Comparison of ENCODE assay signal across 13 cellular contexts in the genomic region with DNA sequence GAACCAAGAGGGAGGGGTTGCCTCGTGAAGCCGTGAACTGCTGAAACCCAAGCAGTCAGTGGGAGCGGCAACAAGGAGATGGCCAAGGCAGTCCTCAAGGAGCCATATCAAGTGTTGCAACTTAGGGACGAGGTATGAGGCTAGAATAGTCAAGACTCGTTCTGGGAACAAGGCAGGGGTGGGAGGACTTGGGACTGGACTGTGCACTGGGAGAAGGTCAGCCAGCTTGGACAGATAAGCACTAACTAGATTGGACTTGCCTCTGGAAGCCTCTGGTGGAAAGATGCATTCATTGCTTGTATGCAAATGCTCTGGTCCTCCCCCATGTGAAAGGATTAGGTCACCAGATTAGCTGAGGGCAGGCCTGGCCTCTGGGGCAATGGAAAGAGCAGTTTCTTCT.
DNase-seq lines count a peak whose midpoint lies in the region; FAIRE-seq and TF ChIP-seq lines count a peak whose summit lies in the region.
"Had no signal": no experiment of that assay in that cellular context is flagged by ENCODE, and none has a peak within 500 bp of the region (broad histone marks: within the 10 kb centered on the region; RNA-seq: fewer than 3 reads in every experiment).

No MANE protein-coding gene starts in this region.

- no peak for TF ChIP-seq EP300 in H1 (IDR thresholded peaks at IDR 0.05; ENCODE audit: borderline replicate concordance in 1 of 2, low read depth in 2 of 2, low read length in 2 of 2)

- H3K18ac ChIP-seq in H1 (ENCODE audit: extremely low read depth, low read length) = no peak overlapping the region

- no peaks in the 10 kb centered on the region for H4K20me1 ChIP-seq in H1 (replicated peaks in 1 of 2; ENCODE audit: control insufficient read depth in 1 of 2, insufficient read depth in 2 of 2, low read length in 2 of 2)

- H2BK12ac ChIP-seq in H1 (ENCODE audit: low read depth, low read length) = no peak overlapping the region; the same call in 1 of the 2 replicates

- no peak overlapping the region for H3K14ac ChIP-seq in H1 (ENCODE audit: insufficient read length)

- POLR2A ChIA-PET in H1 (lab: Charles Lee; ENCODE audit: partially characterized antibody) = interaction anchor here (1.2 kb wide), 1 partner anchor 14 kb away, joined by 3 read pairs; no protein-coding TSS in a partner anchor
- POLR2A ChIA-PET in activated CD4-positive, alpha-beta memory T cell treated with anti-CD3 and anti-CD28 coated beads for 36 hours (lab: Charles Lee) = no interaction called here

- H3K79me1 ChIP-seq in H1 (ENCODE audit: low read depth, low read length) = no peaks in the 10 kb centered on the region

- no peak overlapping the region for H3K9ac ChIP-seq in NT2/D1 (ENCODE audit: insufficient read length, low read depth)
- H3K9ac ChIP-seq in H1 (replicated peaks in 1 of 4; ENCODE audit: extremely low read depth in 1 of 4, low read depth in 3 of 4, low read length in 3 of 4) = no peak overlapping the region

- no peak overlapping the region for H3K4me3 Mint-ChIP-seq in activated CD4-positive, alpha-beta memory T cell treated with anti-CD3 and anti-CD28 coated beads for 36 hours
- H3K4me3 Mint-ChIP-seq: activated naive CD8-positive, alpha-beta T cell treated with anti-CD3 and anti-CD28 coated beads, Interleukin-2, amount 50 U/mL, for 24 hours; CD4-positive, alpha-beta T cell had no signal

- H3K4me1 ChIP-seq in NT2/D1 (ENCODE audit: insufficient read depth, insufficient read length) (peaks cover 14% of the 10 kb centered on the region), H1 (replicated peaks in 1 of 4; ENCODE audit: control insufficient read depth in 3 of 4, insufficient read depth in 4 of 4, low read length in 3 of 4) (peaks cover 1 to 10% (median 4%) of the 10 kb centered on the region in 4 experiments; a peak in 5 of 7 replicates)

- H4K8ac ChIP-seq in H1 (ENCODE audit: extremely low read depth, insufficient read depth, low read length) = no peak overlapping the region

- no peaks in the 10 kb centered on the region for H3K9me3 ChIP-seq in NT2/D1 (ENCODE audit: insufficient read depth, low read length)
- H3K9me3 ChIP-seq in H1 (ENCODE audit: insufficient read depth in 2 of 2, low read depth in 1 of 2, low read length in 1 of 2) = no peaks in the 10 kb centered on the region

- H4K5ac ChIP-seq in H1 (ENCODE audit: insufficient read length, low read depth, low read length) = no peak overlapping the region

- no peaks in the 10 kb centered on the region for H3K27me3 Mint-ChIP-seq in activated CD4-positive, alpha-beta memory T cell treated with anti-CD3 and anti-CD28 coated beads for 36 hours
- H3K27me3 Mint-ChIP-seq: activated naive CD8-positive, alpha-beta T cell treated with anti-CD3 and anti-CD28 coated beads, Interleukin-2, amount 50 U/mL, for 24 hours had no signal

- no peaks in the 10 kb centered on the region for H3K27me3 ChIP-seq in NT2/D1 (ENCODE audit: insufficient read depth, insufficient read length)
- no peaks in the 10 kb centered on the region for H3K27me3 ChIP-seq in H1 (replicated peaks in 1 of 4; ENCODE audit: control insufficient read depth in 3 of 4, extremely low read depth in 1 of 4, insufficient read depth in 3 of 4, low read length in 3 of 4)

- TF ChIP-seq RAD21 in H1 (IDR thresholded peaks at IDR 0.05 in 1 of 2, conservative IDR thresholded peaks at IDR 0.05 in 1 of 2; ENCODE audit: low read depth in 2 of 2, low read length in 2 of 2) = no peak

- intact Hi-C loops in activated CD4-positive, alpha-beta memory T cell treated with anti-CD3 and anti-CD28 coated beads for 36 hours (cut with micrococcal nuclease) = no loop called here

- no peak overlapping the region; the same call in 1 of the 2 replicates for H2BK20ac ChIP-seq in H1 (ENCODE audit: low read length)

- CTCF ChIA-PET in H1 (lab: Charles Lee; ENCODE audit: partially characterized antibody) = interaction anchor here (0.9 to 1.2 kb wide), 2 partner anchors 80 to 496 kb away, joined by 3 to 4 read pairs; no protein-coding TSS in a partner anchor
- CTCF ChIA-PET in activated CD4-positive, alpha-beta memory T cell treated with anti-CD3 and anti-CD28 coated beads for 36 hours (lab: Charles Lee) = no interaction called here

- 92% methylated on average over 5 of the region's 5 CpGs; no CpG with 5 or more reads in 1 of the 2 experiments for whole genome bisulfite sequencing in H1 (ENCODE audit: extremely low coverage in 1 of 2, insufficient coverage in 1 of 2, insufficient read length in 1 of 2, insufficient replicate concordance in 2 of 2, low coverage in 1 of 2, low lambda C conversion rate in 2 of 2, missing lambda C conversion rate in 1 of 2), 2 experiments

- peak overlapping the region; percentile 38; the same call in 1 of the 2 replicates for H2BK15ac ChIP-seq in H1 (ENCODE audit: low read length)

- peak overlapping the region; percentile 82 for H4K91ac ChIP-seq in H1 (replicated peaks; ENCODE audit: insufficient read length, low read length)

- FAIRE-seq in H1 (lab: Jason Lieb, UNC) = no peak
- FAIRE-seq: RCC 7860 had no signal

- no peak overlapping the region for H3K56ac ChIP-seq in H1 (replicated peaks; ENCODE audit: insufficient read length, low read depth, low read length)

- H3K9me3 Mint-ChIP-seq in activated CD4-positive, alpha-beta memory T cell treated with anti-CD3 and anti-CD28 coated beads for 36 hours = no peaks in the 10 kb centered on the region
- H3K9me3 Mint-ChIP-seq: CD4-positive, alpha-beta T cell had no signal

- peak overlapping the region; percentile 5; the same call in 1 of the 2 replicates for H2AFZ ChIP-seq in H1 (ENCODE audit: low read length)

- peak overlapping the region; percentile 3 for H2BK120ac ChIP-seq in H1 (replicated peaks; ENCODE audit: low read depth, low read length)

- H2BK5ac ChIP-seq in H1 (ENCODE audit: low read depth, low read length) = peak overlapping the region; percentile 26; the same call in 1 of the 2 replicates

- H3K4me1 Mint-ChIP-seq in activated CD4-positive, alpha-beta memory T cell treated with anti-CD3 and anti-CD28 coated beads for 36 hours (ENCODE audit: low read depth) = no peaks in the 10 kb centered on the region
- H3K4me1 Mint-ChIP-seq: activated naive CD8-positive, alpha-beta T cell treated with anti-CD3 and anti-CD28 coated beads, Interleukin-2, amount 50 U/mL, for 24 hours had no signal

- H3K27ac ChIP-seq in H1 (ENCODE audit: low read depth, low read length) = no peak overlapping the region

- no peak overlapping the region for H3K4me3 ChIP-seq in NT2/D1 (ENCODE audit: insufficient read length, low read depth)
- H3K4me3 ChIP-seq in H1 (ENCODE audit: extremely low read depth in 1 of 4, insufficient read depth in 2 of 4, low read depth in 3 of 4, low read length in 4 of 4) = no peak overlapping the region

- H3K4ac ChIP-seq in H1 (replicated peaks; ENCODE audit: insufficient read length, low read depth, low read length) = no peak overlapping the region

- no peak for TF ChIP-seq CTCF in H1 (IDR thresholded peaks at IDR 0.05; ENCODE audit: control extremely low read depth in 1 of 3, insufficient read depth in 1 of 3, low read depth in 1 of 3, low read length in 3 of 3)

- no peak overlapping the region for H2AK5ac ChIP-seq in H1 (ENCODE audit: low read depth, low read length)

- no peak overlapping the region for H3K27ac Mint-ChIP-seq in activated CD4-positive, alpha-beta memory T cell treated with anti-CD3 and anti-CD28 coated beads for 36 hours
- H3K27ac Mint-ChIP-seq: activated naive CD8-positive, alpha-beta T cell treated with anti-CD3 and anti-CD28 coated beads, Interleukin-2, amount 50 U/mL, for 24 hours; CD4-positive, alpha-beta T cell; progenitor cell of endocrine pancreas had no signal

- DNase-seq in NT2/D1 (ENCODE audit: low read depth, low spot score) (peak; percentile 36), H1 (ENCODE audit: low read depth in 1 of 2, low spot score in 2 of 2) (no peak), kidney glomerular epithelial cell (lab: John Stamatoyannopoulos, UW) (peak; percentile 11), stromal cell of bone marrow (ENCODE audit: low read depth) (peak; percentile 16), 8988T (no peak), NCI-H345 treated with DMSO at 0.1 percent for 48 hours (lab: John Stamatoyannopoulos, UW; ENCODE audit: unreplicated experiment) (no peak), A172 (ENCODE audit: low spot score) (no peak)
- no peak for DNase-seq in activated CD4-positive, alpha-beta memory T cell treated with anti-CD3 and anti-CD28 coated beads for 36 hours
- DNase-seq: activated naive CD8-positive, alpha-beta T cell treated with anti-CD3 and anti-CD28 coated beads, Interleukin-2, amount 50 U/mL, for 24 hours; CD4-positive, alpha-beta T cell; Kasumi-1 had no signal

- peak overlapping the region in 1 of 2 experiments; percentile 9; a peak in 1 of 4 replicates for H3K4me2 ChIP-seq in H1 (ENCODE audit: insufficient read depth in 1 of 2, low read depth in 2 of 2, low read length in 2 of 2)

- H3K36me3 ChIP-seq in NT2/D1 (ENCODE audit: insufficient read depth, insufficient read length, low read length) = no peaks in the 10 kb centered on the region
- H3K36me3 ChIP-seq in H1 (ENCODE audit: control insufficient read depth in 2 of 4, insufficient read depth in 4 of 4, low read length in 3 of 4) = no peaks in the 10 kb centered on the region

- no peaks in the 10 kb centered on the region for H3K79me2 ChIP-seq in H1 (ENCODE audit: control insufficient read depth in 1 of 2, insufficient read depth in 2 of 2, low read length in 2 of 2)

- no peaks in the 10 kb centered on the region for H3K23me2 ChIP-seq in H1 (ENCODE audit: low read depth, low read length)

- TF ChIP-seq POLR2A in H1 (IDR thresholded peaks at IDR 0.05; ENCODE audit: control extremely low read depth in 1 of 2, low read depth in 2 of 2, low read length in 2 of 2) = no peak

- H3K23ac ChIP-seq in H1 (ENCODE audit: insufficient read length) = no peak overlapping the region

- H3K36me3 Mint-ChIP-seq in activated CD4-positive, alpha-beta memory T cell treated with anti-CD3 and anti-CD28 coated beads for 36 hours = no peaks in the 10 kb centered on the region

Comparison
In these comparisons a context has a peak if more than half of its experiments do, and no peak if none do; other contexts are left out.
1. DNase-seq: peak in NT2/D1 (single experiment), kidney glomerular epithelial cell (single experiment) and stromal cell of bone marrow (single experiment); none in H1 (0 of 2), activated CD4-positive, alpha-beta memory T cell treated with anti-CD3 and anti-CD28 coated beads for 36 hours (single experiment), 8988T (single experiment), NCI-H345 treated with DMSO at 0.1 percent for 48 hours (single experiment) and A172 (single experiment).